In genomic region chr2:44942304-44943030, GRCh38 we compare ENCODE assay signal across 8 cellular contexts. TPM values are rescaled to one million over a fixed set of nuclear protein-coding genes. Genes with fewer than 3 reads are reported as not detected.
DNase-seq lines count a peak whose midpoint lies in the region; ATAC-seq and TF ChIP-seq lines count a peak whose summit lies in the region.
"Had no signal": no experiment of that assay in that cellular context is flagged by ENCODE, and none has a peak within 500 bp of the region (broad histone marks: within the 10 kb centered on the region; RNA-seq: fewer than 3 reads in every experiment).

No MANE protein-coding gene starts in this region.

- no peak overlapping the region for H3K27ac Mint-ChIP-seq in endothelial cell (ENCODE audit: unreplicated experiment)

- peaks cover 50% of the 10 kb centered on the region for H3K27me3 Mint-ChIP-seq in endothelial cell (ENCODE audit: unreplicated experiment)

- H3K27ac ChIP-seq in RWPE2 (ENCODE audit: poor library complexity, severe bottlenecking) (no peak overlapping the region), sigmoid colon (no peak overlapping the region)

- H3K4me3 ChIP-seq in RWPE2 (ENCODE audit: severe bottlenecking), result peak overlapping the region; percentile 31
- H3K4me3 ChIP-seq in sigmoid colon, result peak overlapping the region in 3 of 4 donors; percentile 22 to 36 (median 28)

- H3K36me3 Mint-ChIP-seq in endothelial cell (ENCODE audit: low read depth, unreplicated experiment), result no peaks in the 10 kb centered on the region

- intact Hi-C loops in sigmoid colon (cut with DNase I), result no loop called here

- H3K27me3 ChIP-seq in RWPE2 (ENCODE audit: insufficient read depth, poor library complexity, severe bottlenecking) (peaks cover 84% of the 10 kb centered on the region), sigmoid colon (peaks cover 54 to 97% (median 86%) of the 10 kb centered on the region in 3 donors)

- no peak for TF ChIP-seq POLR2A in sigmoid colon (IDR thresholded peaks at IDR 0.05)

- H3K4me1 ChIP-seq in RWPE2 (ENCODE audit: insufficient read depth, poor library complexity, severe bottlenecking) (no peaks in the 10 kb centered on the region), sigmoid colon (peaks cover 0 to 62% (median 55%) of the 10 kb centered on the region in 4 donors)

- WGBS in sigmoid colon, 2 donors, result 3% methylated on average over 69 of the region's 69 CpGs

- no peaks in the 10 kb centered on the region for H3K36me3 ChIP-seq in RWPE2 (ENCODE audit: low read depth)
- no peaks in the 10 kb centered on the region for H3K36me3 ChIP-seq in sigmoid colon

- TF ChIP-seq CTCF in GM20000 (IDR thresholded peaks at IDR 0.05; ENCODE audit: extremely low read depth, missing control alignments) (no peak), RWPE2 (IDR thresholded peaks at IDR 0.05; ENCODE audit: poor library complexity, severe bottlenecking) (no peak), endothelial cell (IDR thresholded peaks at IDR 0.05; ENCODE audit: unreplicated experiment) (no peak), sigmoid colon (IDR thresholded peaks at IDR 0.05) (no peak)

- H3K4me3 Mint-ChIP-seq in endothelial cell (ENCODE audit: unreplicated experiment), result peak overlapping the region; percentile 45

- H3K9me3 Mint-ChIP-seq in endothelial cell (ENCODE audit: unreplicated experiment), result no peaks in the 10 kb centered on the region

- ATAC-seq in RWPE2 (ENCODE audit: low read depth) (no peak), GM21526 (IDR thresholded peaks at IDR 0.05; ENCODE audit: low FRiP score, unreplicated experiment) (no peak)

- H3K9me3 ChIP-seq in RWPE2 (ENCODE audit: severe bottlenecking), result no peaks in the 10 kb centered on the region
- H3K9me3 ChIP-seq in sigmoid colon, result no peaks in the 10 kb centered on the region

- no peak for TF ChIP-seq EP300 in sigmoid colon (IDR thresholded peaks at IDR 0.05)

- H3K4me1 Mint-ChIP-seq in endothelial cell (ENCODE audit: unreplicated experiment), result peaks cover 43% of the 10 kb centered on the region

- peak; percentile 34 for DNase-seq in GM20000 (ENCODE audit: low spot score)
- DNase-seq in RWPE2 (ENCODE audit: low spot score), result peak; percentile 54
- no peak for DNase-seq in endothelial cell (ENCODE audit: low spot score)
- DNase-seq in sigmoid colon, result no peak
- no peak for DNase-seq in NCI-H2107 (lab: John Stamatoyannopoulos, UW)
- no peak for DNase-seq in NCI-H345 (lab: John Stamatoyannopoulos, UW)

RNA-seq across cellular contexts. Expression of gene SIX3, which starts 1.0 kb away (rescaled TPM):
- total RNA-seq in endothelial cell (ENCODE audit: unreplicated experiment) (not detected), sigmoid colon (not detected)
- polyA plus RNA-seq in sigmoid colon, result not detected
- total RNA-seq: pulmonary artery endothelial cell had no signal

Comparison
In these comparisons a context has a peak if more than half of its experiments do, and no peak if none do; other contexts are left out.
1. DNase-seq: peak in GM20000 (single experiment) and RWPE2 (single experiment); none in endothelial cell (single experiment), sigmoid colon (single experiment), NCI-H2107 (single experiment) and NCI-H345 (single experiment).